ENCODE assay signal across 17 cellular contexts in genomic region chr12:94817695-94818075, GRCh38.
DNase-seq lines count a peak whose midpoint lies in the region; ATAC-seq and TF ChIP-seq lines count a peak whose summit lies in the region.
"Had no signal": no experiment of that assay in that cellular context is flagged by ENCODE, and none has a peak within 500 bp of the region (broad histone marks: within the 10 kb centered on the region; RNA-seq: fewer than 3 reads in every experiment).

No MANE protein-coding gene starts in this region.

- peak overlapping the region; percentile 81 to 93 (median 88) for H3K4me3 Mint-ChIP-seq in naive B cell
- H3K4me3 Mint-ChIP-seq: central memory CD8-positive, alpha-beta T cell; natural killer cell treated with Interleukin-12 subunit alpha and Interleukin-12 subunit beta and Interleukin-15 and Interleukin-18, amount 100 ng/mL, for 72 hours had no signal

- TF ChIP-seq CTCF in mucosa of descending colon (IDR thresholded peaks at IDR 0.05) = no peak

- H3K27ac Mint-ChIP-seq in naive B cell = peak overlapping the region; percentile 28 to 97 (median 92)
- H3K27ac Mint-ChIP-seq: natural killer cell treated with Interleukin-12 subunit alpha and Interleukin-12 subunit beta and Interleukin-15 and Interleukin-18, amount 100 ng/mL, for 72 hours had no signal

- H3K9me3 ChIP-seq in mucosa of descending colon = peaks cover 22% of the 10 kb centered on the region

- peaks cover 14 to 16% of the 10 kb centered on the region in 2 donors for H3K36me3 Mint-ChIP-seq in naive B cell

- ATAC-seq in GM18870 (IDR thresholded peaks at IDR 0.05; ENCODE audit: unreplicated experiment) (peak; percentile 33), HG02588 (IDR thresholded peaks at IDR 0.05; ENCODE audit: unreplicated experiment) (peak; percentile 40), HG03432 (IDR thresholded peaks at IDR 0.05; ENCODE audit: unreplicated experiment) (peak; percentile 59), naive B cell (ENCODE audit: low read depth in 2 of 2) (no peak), GM18520 (IDR thresholded peaks at IDR 0.05; ENCODE audit: unreplicated experiment) (no peak), mucosa of descending colon (no peak)

- no peaks in the 10 kb centered on the region for H3K36me3 ChIP-seq in mucosa of descending colon (ENCODE audit: low read depth)
- H3K36me3 ChIP-seq: thyroid gland had no signal

- no peak for DNase-seq in naive B cell
- no peak for DNase-seq in stimulated activated CD4-positive, alpha-beta T cell treated with anti-CD3 and anti-CD28 coated beads, Interleukin-1b, Interleukin-23, amount 100 ng/mL, for 48 hours
- no peak for DNase-seq in NK-92 treated with Interleukin-12 subunit alpha and Interleukin-12 subunit beta, amount 100 ng/mL, for 24 hours (lab: John Stamatoyannopoulos, UW)
- no peak for DNase-seq in mucosa of descending colon
- DNase-seq: activated CD4-positive, alpha-beta T cell treated with anti-CD3 and anti-CD28 coated beads for 4 hours; activated T-cell treated with anti-CD3 and anti-CD28 coated beads for 4 hours; DMS79; NCI-H2029; NCI-H526; retina; thyroid gland had no signal

- peaks cover 4 to 27% (median 22%) of the 10 kb centered on the region in 7 donors for H3K9me3 Mint-ChIP-seq in naive B cell

- H3K4me3 ChIP-seq in mucosa of descending colon = no peak overlapping the region
- H3K4me3 ChIP-seq: thyroid gland had no signal

- no peaks in the 10 kb centered on the region for H3K4me1 ChIP-seq in mucosa of descending colon (ENCODE audit: low read depth)

- intact Hi-C loops in mucosa of descending colon (cut with DNase I, micrococcal nuclease) = no loop called here

- peaks cover 47 to 65% (median 56%) of the 10 kb centered on the region in 3 donors for H3K4me1 Mint-ChIP-seq in naive B cell
- H3K4me1 Mint-ChIP-seq: central memory CD8-positive, alpha-beta T cell had no signal

- H3K27me3 Mint-ChIP-seq in naive B cell = no peaks in the 10 kb centered on the region
- H3K27me3 Mint-ChIP-seq: natural killer cell treated with Interleukin-12 subunit alpha and Interleukin-12 subunit beta and Interleukin-15 and Interleukin-18, amount 100 ng/mL, for 72 hours had no signal

Comparison
In these comparisons a context has a peak if more than half of its experiments do, and no peak if none do; other contexts are left out.
1. ATAC-seq: peak in GM18870 (single experiment), HG02588 (single experiment) and HG03432 (single experiment); none in naive B cell (0 of 2), GM18520 (single experiment) and mucosa of descending colon (single experiment).